ENCODE assay signal across 15 cellular contexts in the genomic region with DNA sequence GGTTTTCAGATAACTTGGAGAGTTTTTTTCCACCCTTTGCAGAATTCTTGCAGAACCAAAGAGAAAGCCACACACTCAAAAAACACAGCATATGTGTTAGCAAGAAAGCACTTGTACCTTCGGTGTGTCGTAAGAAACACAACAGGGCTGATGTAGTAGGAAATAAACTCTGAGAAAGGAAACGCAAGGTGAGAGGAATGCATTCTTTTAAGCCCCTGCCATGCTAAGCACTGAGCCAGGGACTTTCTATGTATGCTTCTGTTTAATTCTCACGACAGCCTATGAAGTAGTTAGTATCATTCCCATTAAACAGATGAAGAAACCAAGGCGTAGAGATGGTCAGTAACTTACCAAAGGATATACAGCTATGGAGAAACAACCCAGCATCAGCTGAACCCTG. TPM values are rescaled to one million over a fixed set of nuclear protein-coding genes. Genes with fewer than 3 reads are reported as not detected.
DNase-seq lines count a peak whose midpoint lies in the region; ATAC-seq and TF ChIP-seq lines count a peak whose summit lies in the region.
"Had no signal": no experiment of that assay in that cellular context is flagged by ENCODE, and none has a peak within 500 bp of the region (broad histone marks: within the 10 kb centered on the region; RNA-seq: fewer than 3 reads in every experiment).

No MANE protein-coding gene starts in this region.

- DNase-seq in Calu3 (no peak), esophagus squamous epithelium (lab: John Stamatoyannopoulos, UW) (no peak), NCI-H774 (lab: John Stamatoyannopoulos, UW) (no peak)
- DNase-seq: activated CD4-positive, alpha-beta memory T cell treated with anti-CD3 and anti-CD28 coated beads, Interleukin-2, amount 10 ng/mL, durations not matched to agents 7 days and 5 days; BE2C; DMS153; erythroblast; NCI-H1436; NCI-H446 treated with DMSO at 0.1 percent for 48 hours; posterior cingulate gyrus had no signal

- peak overlapping the region in 3 of 4 donors; percentile 20 to 65 (median 49) for H3K27ac ChIP-seq in esophagus squamous epithelium

- no peak overlapping the region for H3K4me3 ChIP-seq in esophagus squamous epithelium
- no peak overlapping the region for H3K4me3 ChIP-seq in skeletal muscle satellite cell (ENCODE audit: low read length)

- H3K36me3 ChIP-seq in esophagus squamous epithelium (peaks cover 0 to 4% (median 0%) of the 10 kb centered on the region in 3 donors), skeletal muscle satellite cell (ENCODE audit: insufficient read depth, low read length) (peaks cover 27% of the 10 kb centered on the region)
- H3K36me3 ChIP-seq: BE2C had no signal

- H3K4me2 ChIP-seq in skeletal muscle satellite cell (ENCODE audit: low read length) = no peak overlapping the region

- no peaks in the 10 kb centered on the region for H3K27me3 Mint-ChIP-seq in Calu3 (ENCODE audit: unreplicated experiment)
- H3K27me3 Mint-ChIP-seq: activated CD4-positive, alpha-beta memory T cell treated with anti-CD3 and anti-CD28 coated beads, Interleukin-2, amount 10 ng/mL, durations not matched to agents 7 days and 5 days; stimulated activated naive CD8-positive, alpha-beta T cell treated with anti-CD3 and anti-CD28 coated beads, Interleukin-15, Interleukin-2, amounts not matched to agents 100 ng/mL and 50 ng/mL, for 24 hours had no signal

- TF ChIP-seq POLR2A in esophagus squamous epithelium (IDR thresholded peaks at IDR 0.05) = no peak

- H3K4me1 Mint-ChIP-seq in Calu3 (ENCODE audit: low read depth, unreplicated experiment) = peaks cover 39% of the 10 kb centered on the region

- H3K9me3 ChIP-seq in esophagus squamous epithelium (no peaks in the 10 kb centered on the region), skeletal muscle satellite cell (replicated peaks; ENCODE audit: low read length) (no peaks in the 10 kb centered on the region)
- H3K9me3 ChIP-seq: BE2C had no signal

- no TSS peak for BruUV-seq in Calu3 (replicated peaks; lab: Mats Ljungman, UMichigan)

- no peak overlapping the region for H3K4me3 Mint-ChIP-seq in Calu3 (ENCODE audit: low read depth, unreplicated experiment)
- H3K4me3 Mint-ChIP-seq: activated CD4-positive, alpha-beta memory T cell treated with anti-CD3 and anti-CD28 coated beads, Interleukin-2, amount 10 ng/mL, durations not matched to agents 7 days and 5 days; stimulated activated naive CD8-positive, alpha-beta T cell treated with anti-CD3 and anti-CD28 coated beads, Interleukin-15, Interleukin-2, amounts not matched to agents 100 ng/mL and 50 ng/mL, for 24 hours had no signal

- peak overlapping the region; percentile 60 for H3K27ac Mint-ChIP-seq in Calu3 (ENCODE audit: unreplicated experiment)
- H3K27ac Mint-ChIP-seq: activated CD4-positive, alpha-beta memory T cell treated with anti-CD3 and anti-CD28 coated beads, Interleukin-2, amount 10 ng/mL, durations not matched to agents 7 days and 5 days; stimulated activated naive CD8-positive, alpha-beta T cell treated with anti-CD3 and anti-CD28 coated beads, Interleukin-15, Interleukin-2, amounts not matched to agents 100 ng/mL and 50 ng/mL, for 24 hours had no signal

- WGBS in esophagus squamous epithelium, 2 donors = 61 to 67% methylated on average over 5 of the region's 5 CpGs

- peaks cover 25 to 79% (median 52%) of the 10 kb centered on the region in 3 donors for H3K4me1 ChIP-seq in esophagus squamous epithelium
- peaks cover 68% of the 10 kb centered on the region for H3K4me1 ChIP-seq in skeletal muscle satellite cell (ENCODE audit: control insufficient read depth, insufficient read depth, low read length)
- H3K4me1 ChIP-seq: BE2C had no signal

- intact Hi-C loops in Calu3 (cut with micrococcal nuclease; ENCODE audit: unreplicated experiment) = no loop called here
- intact Hi-C loops in esophagus squamous epithelium (cut with DNase I) = no loop called here

- H3K9ac ChIP-seq in skeletal muscle satellite cell (ENCODE audit: low read depth, low read length) = peak overlapping the region; percentile 25

- no peak for ATAC-seq in SK-N-SH treated with all-trans-retinoic acid at 6 μM for 48 hours
- no peak for ATAC-seq in HG02588 (IDR thresholded peaks at IDR 0.05; ENCODE audit: unreplicated experiment)
- ATAC-seq in HG03108 (IDR thresholded peaks at IDR 0.05; ENCODE audit: unreplicated experiment) = no peak

- CTCF ChIA-PET in Calu3 (lab: Charles Lee) = no interaction called here

- TF ChIP-seq CTCF in Calu3 (IDR thresholded peaks at IDR 0.05; ENCODE audit: unreplicated experiment) (no peak), esophagus squamous epithelium (IDR thresholded peaks at IDR 0.05) (no peak)

- H3K27me3 ChIP-seq in esophagus squamous epithelium (peaks cover 0 to 11% (median 0%) of the 10 kb centered on the region in 4 donors), skeletal muscle satellite cell (ENCODE audit: control insufficient read depth, insufficient read depth, low read length) (no peaks in the 10 kb centered on the region)
- H3K27me3 ChIP-seq: BE2C had no signal

- peaks cover 44% of the 10 kb centered on the region for H3K36me3 Mint-ChIP-seq in Calu3 (ENCODE audit: insufficient read depth, unreplicated experiment)

- H3K9me3 Mint-ChIP-seq in Calu3 (ENCODE audit: low read depth, unreplicated experiment) = no peaks in the 10 kb centered on the region
- H3K9me3 Mint-ChIP-seq: activated CD4-positive, alpha-beta memory T cell treated with anti-CD3 and anti-CD28 coated beads, Interleukin-2, amount 10 ng/mL, durations not matched to agents 7 days and 5 days; stimulated activated naive CD8-positive, alpha-beta T cell treated with anti-CD3 and anti-CD28 coated beads, Interleukin-15, Interleukin-2, amounts not matched to agents 100 ng/mL and 50 ng/mL, for 24 hours had no signal

TF ChIP-seq in SK-N-SH treated with all-trans-retinoic acid at 6 μM for 48 hours, 23 proteins besides CTCF, POLR2A, EP300 and RAD21:
- TF ChIP-seq CSDC2 (CRISPR knock-in tag; IDR thresholded peaks at IDR 0.05) = peak; percentile 38; the same call in 1 of the 2 replicates
- TF ChIP-seq, protein P1, sequence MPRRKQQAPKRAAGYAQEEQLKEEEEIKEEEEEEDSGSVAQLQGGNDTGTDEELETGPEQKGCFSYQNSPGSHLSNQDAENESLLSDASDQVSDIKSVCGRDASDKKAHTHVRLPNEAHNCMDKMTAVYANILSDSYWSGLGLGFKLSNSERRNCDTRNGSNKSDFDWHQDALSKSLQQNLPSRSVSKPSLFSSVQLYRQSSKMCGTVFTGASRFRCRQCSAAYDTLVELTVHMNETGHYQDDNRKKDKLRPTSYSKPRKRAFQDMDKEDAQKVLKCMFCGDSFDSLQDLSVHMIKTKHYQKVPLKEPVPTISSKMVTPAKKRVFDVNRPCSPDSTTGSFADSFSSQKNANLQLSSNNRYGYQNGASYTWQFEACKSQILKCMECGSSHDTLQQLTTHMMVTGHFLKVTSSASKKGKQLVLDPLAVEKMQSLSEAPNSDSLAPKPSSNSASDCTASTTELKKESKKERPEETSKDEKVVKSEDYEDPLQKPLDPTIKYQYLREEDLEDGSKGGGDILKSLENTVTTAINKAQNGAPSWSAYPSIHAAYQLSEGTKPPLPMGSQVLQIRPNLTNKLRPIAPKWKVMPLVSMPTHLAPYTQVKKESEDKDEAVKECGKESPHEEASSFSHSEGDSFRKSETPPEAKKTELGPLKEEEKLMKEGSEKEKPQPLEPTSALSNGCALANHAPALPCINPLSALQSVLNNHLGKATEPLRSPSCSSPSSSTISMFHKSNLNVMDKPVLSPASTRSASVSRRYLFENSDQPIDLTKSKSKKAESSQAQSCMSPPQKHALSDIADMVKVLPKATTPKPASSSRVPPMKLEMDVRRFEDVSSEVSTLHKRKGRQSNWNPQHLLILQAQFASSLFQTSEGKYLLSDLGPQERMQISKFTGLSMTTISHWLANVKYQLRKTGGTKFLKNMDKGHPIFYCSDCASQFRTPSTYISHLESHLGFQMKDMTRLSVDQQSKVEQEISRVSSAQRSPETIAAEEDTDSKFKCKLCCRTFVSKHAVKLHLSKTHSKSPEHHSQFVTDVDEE (CRISPR knock-in tag; IDR thresholded peaks at IDR 0.05) = no peak
TF ChIP-seq in SK-N-SH treated with all-trans-retinoic acid at 6 μM for 48 hours: peak in this region for 1.

RNA-seq across cellular contexts. Expression of a gene that starts 23.1 kb away (rescaled TPM):
- total RNA-seq in Calu3 (2022) (18.2 and 28.1 TPM in 2 replicates), esophagus squamous epithelium (10 to 100 TPM in 2 of 4 donors, 1 to 10 TPM in 2; 7.7 to 14.9 (median 10.9) TPM)
- 0.22 and 0.25 TPM in 2 replicates for total RNA-seq in skeletal muscle satellite cell (2012; rRNA removed)
